Comparison of ENCODE assay signal across 19 cellular contexts in the genomic region with DNA sequence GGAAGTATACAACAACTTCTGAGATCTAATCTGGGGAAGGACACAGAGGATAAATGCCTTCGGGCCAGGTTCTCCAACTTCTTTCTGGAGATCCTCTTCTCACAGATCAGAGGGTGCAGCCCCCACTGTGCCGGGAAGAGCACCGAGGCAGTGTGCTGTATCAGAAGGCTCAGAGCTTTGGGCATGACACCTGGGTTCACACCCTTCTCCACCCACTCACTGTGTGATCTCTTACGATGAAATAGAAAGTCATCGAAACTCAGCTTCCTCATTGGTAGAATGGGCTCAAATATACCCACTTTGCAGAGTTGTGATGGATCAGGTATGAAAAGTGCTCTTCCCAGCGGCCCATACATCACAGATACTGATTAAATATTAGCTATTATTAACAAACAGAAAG.
A peak's percentile ranks its signal among the peaks of the same experiment; 100 is the strongest.
DNase-seq lines count a peak whose midpoint lies in the region; ATAC-seq and TF ChIP-seq lines count a peak whose summit lies in the region.
"Had no signal": no experiment of that assay in that cellular context is flagged by ENCODE, and none has a peak within 500 bp of the region (broad histone marks: within the 10 kb centered on the region; RNA-seq: fewer than 3 reads in every experiment).

No MANE protein-coding gene starts in this region.

- peaks cover 2% of the 10 kb centered on the region for H3K36me3 Mint-ChIP-seq in mesothelial cell of epicardium

- no peak for TF ChIP-seq CTCF in mesothelial cell of epicardium (IDR thresholded peaks at IDR 0.05; ENCODE audit: unreplicated experiment)

- peak; percentile 65 for ATAC-seq in GM18511 (IDR thresholded peaks at IDR 0.05; ENCODE audit: unreplicated experiment)
- peak; percentile 48 for ATAC-seq in HG02885 (IDR thresholded peaks at IDR 0.05; ENCODE audit: poor library complexity, unreplicated experiment)
- no peak for ATAC-seq in HG03025 (IDR thresholded peaks at IDR 0.05; ENCODE audit: low FRiP score, unreplicated experiment)
- ATAC-seq: HCT116, HepG2 had no signal

- DNase-seq in mesothelial cell of epicardium (ENCODE audit: low spot score in 2 of 2, unreplicated experiment in 2 of 2): no peak
- DNase-seq in activated CD8-positive, alpha-beta memory T cell treated with anti-CD3 and anti-CD28 coated beads, Interleukin-2, amount 50 U/mL, for 48 hours: no peak
- no peak for DNase-seq in mucosa of gallbladder (ENCODE audit: low spot score)
- no peak for DNase-seq in DMS79 treated with DMSO at 0.1 percent for 48 hours (lab: John Stamatoyannopoulos, UW)
- DNase-seq: AML-193; Caco-2; CD4-positive, alpha-beta T cell; GDM1; GOT3; H7; HFFc6; Kasumi-1; KG1 had no signal

- H3K4me3 Mint-ChIP-seq in mesothelial cell of epicardium: no peak overlapping the region
- H3K4me3 Mint-ChIP-seq: CD4-positive, alpha-beta T cell; HFFc6; IgD-negative memory B cell had no signal

- no peaks in the 10 kb centered on the region for H3K27me3 Mint-ChIP-seq in mesothelial cell of epicardium (ENCODE audit: low read depth)
- H3K27me3 Mint-ChIP-seq: CD4-positive, alpha-beta T cell had no signal

- H3K4me1 Mint-ChIP-seq in mesothelial cell of epicardium: peaks cover 22% of the 10 kb centered on the region

- peak overlapping the region; percentile 71 for H3K27ac Mint-ChIP-seq in mesothelial cell of epicardium
- H3K27ac Mint-ChIP-seq: CD4-positive, alpha-beta T cell; HFFc6; IgD-negative memory B cell had no signal

- peaks cover 14% of the 10 kb centered on the region for H3K9me3 Mint-ChIP-seq in mesothelial cell of epicardium
